17 cellular contexts compared by ENCODE assay signal in genomic region chr18:62328775-62329525, GRCh38. TPM values are rescaled to one million over a fixed set of nuclear protein-coding genes. Genes with fewer than 3 reads are reported as not detected.
DNase-seq lines count a peak whose midpoint lies in the region; ATAC-seq, FAIRE-seq and TF ChIP-seq lines count a peak whose summit lies in the region.
"Had no signal": no experiment of that assay in that cellular context is flagged by ENCODE, and none has a peak within 500 bp of the region (broad histone marks: within the 10 kb centered on the region; RNA-seq: fewer than 3 reads in every experiment).

No MANE protein-coding gene starts in this region.

- H2BK120ac ChIP-seq in H1 (replicated peaks; ENCODE audit: low read depth, low read length) = no peak overlapping the region

- no peak overlapping the region for H3K4ac ChIP-seq in H1 (replicated peaks; ENCODE audit: insufficient read length, low read depth, low read length)

- H3K36me3 Mint-ChIP-seq in activated naive CD8-positive, alpha-beta T cell treated with anti-CD3 and anti-CD28 coated beads, Interleukin-2, amount 10 ng/mL, durations not matched to agents 7 days and 5 days = peaks cover 5% of the 10 kb centered on the region
- peaks cover 2% of the 10 kb centered on the region for H3K36me3 Mint-ChIP-seq in activated naive CD8-positive, alpha-beta T cell treated with anti-CD3 and anti-CD28 coated beads for 36 hours

- H3K27me3 Mint-ChIP-seq in activated naive CD8-positive, alpha-beta T cell treated with anti-CD3 and anti-CD28 coated beads, Interleukin-2, amount 10 ng/mL, durations not matched to agents 7 days and 5 days = peaks cover 28% of the 10 kb centered on the region
- H3K27me3 Mint-ChIP-seq in activated naive CD8-positive, alpha-beta T cell treated with anti-CD3 and anti-CD28 coated beads for 36 hours = peaks cover 73% of the 10 kb centered on the region

- H3K79me2 ChIP-seq in H1 (ENCODE audit: control insufficient read depth in 1 of 2, insufficient read depth in 2 of 2, low read length in 2 of 2) = peaks cover 0 to 71% of the 10 kb centered on the region in 2 experiments; a peak in 2 of 4 replicates

- H4K8ac ChIP-seq in H1 (ENCODE audit: extremely low read depth, insufficient read depth, low read length) = no peak overlapping the region

- peaks cover 19% of the 10 kb centered on the region for H3K23me2 ChIP-seq in H1 (ENCODE audit: low read depth, low read length)

- intact Hi-C loops in stomach (cut with DNase I; ENCODE audit: low total_unique reads) = no loop called here
- intact Hi-C loops in esophagus muscularis mucosa (cut with DNase I) = no loop called here
- intact Hi-C loops in gastrocnemius medialis (cut with DNase I; ENCODE audit: low total_unique reads) = no loop called here

- H3K27ac ChIP-seq in H1 (ENCODE audit: low read depth, low read length) (no peak overlapping the region), stomach (peak overlapping the region in 3 of 5 donors; percentile 2 to 78 (median 71)), esophagus muscularis mucosa (replicated peaks in 1 of 4) (no peak overlapping the region), gastrocnemius medialis (no peak overlapping the region)
- H3K27ac ChIP-seq: BLaER1 treated with 17β-estradiol and CSF1 and Interleukin-3, amounts not matched to agents 10 nM and 100 nM; sigmoid colon had no signal

- no peak for TF ChIP-seq RAD21 in H1 (IDR thresholded peaks at IDR 0.05 in 1 of 2, conservative IDR thresholded peaks at IDR 0.05 in 1 of 2; ENCODE audit: low read depth in 2 of 2, low read length in 2 of 2)

- POLR2A ChIA-PET in activated naive CD8-positive, alpha-beta T cell treated with anti-CD3 and anti-CD28 coated beads, Interleukin-2, amount 10 ng/mL, durations not matched to agents 7 days and 5 days (lab: Charles Lee) = interaction anchor here (1.1 to 1.2 kb wide), 2 partner anchors 15 to 93 kb away, joined by 3 read pairs; no protein-coding TSS in a partner anchor
- POLR2A ChIA-PET in H1 (lab: Charles Lee; ENCODE audit: partially characterized antibody) = interaction anchor here (2.8 kb wide), 1 partner anchor 10 kb away, joined by 13 read pairs; no protein-coding TSS in a partner anchor

- H3K9me3 ChIP-seq in H1 (ENCODE audit: insufficient read depth in 2 of 2, low read depth in 1 of 2, low read length in 1 of 2) = no peaks in the 10 kb centered on the region
- H3K9me3 ChIP-seq in stomach = no peaks in the 10 kb centered on the region
- H3K9me3 ChIP-seq in esophagus muscularis mucosa = no peaks in the 10 kb centered on the region
- no peaks in the 10 kb centered on the region for H3K9me3 ChIP-seq in BE2C
- no peaks in the 10 kb centered on the region for H3K9me3 ChIP-seq in gastrocnemius medialis
- H3K9me3 ChIP-seq: sigmoid colon had no signal

- CTCF ChIA-PET in H1 (lab: Charles Lee; ENCODE audit: partially characterized antibody) = interaction anchor here (0.9 to 2.8 kb wide), 7 partner anchors 12 to 142 kb away, joined by 3 to 8 read pairs (median 3); partner anchors contain the start of genes PIGN and RELCH

- no peak for TF ChIP-seq POLR2A in H1 (IDR thresholded peaks at IDR 0.05; ENCODE audit: control extremely low read depth in 1 of 2, low read depth in 2 of 2, low read length in 2 of 2)
- TF ChIP-seq POLR2A in stomach (IDR thresholded peaks at IDR 0.05) = no peak
- TF ChIP-seq POLR2A in esophagus muscularis mucosa (IDR thresholded peaks at IDR 0.05; ENCODE audit: low read depth) = no peak
- no peak for TF ChIP-seq POLR2A in gastrocnemius medialis (IDR thresholded peaks at IDR 0.05)

- no peak overlapping the region for H2BK5ac ChIP-seq in H1 (ENCODE audit: low read depth, low read length)

- no peak overlapping the region for H3K14ac ChIP-seq in H1 (ENCODE audit: insufficient read length)

- TF ChIP-seq EP300 in H1 (IDR thresholded peaks at IDR 0.05; ENCODE audit: borderline replicate concordance in 1 of 2, low read depth in 2 of 2, low read length in 2 of 2) (no peak), stomach (IDR thresholded peaks at IDR 0.05) (no peak), esophagus muscularis mucosa (IDR thresholded peaks at IDR 0.05) (no peak)

- H3K4me1 Mint-ChIP-seq in activated naive CD8-positive, alpha-beta T cell treated with anti-CD3 and anti-CD28 coated beads, Interleukin-2, amount 10 ng/mL, durations not matched to agents 7 days and 5 days = peaks cover 49% of the 10 kb centered on the region
- peaks cover 39% of the 10 kb centered on the region for H3K4me1 Mint-ChIP-seq in activated naive CD8-positive, alpha-beta T cell treated with anti-CD3 and anti-CD28 coated beads for 36 hours

- no peak for FAIRE-seq in H1 (lab: Jason Lieb, UNC)
- FAIRE-seq: TTC549, urothelium cell line had no signal

- H2BK12ac ChIP-seq in H1 (ENCODE audit: low read depth, low read length) = no peak overlapping the region; the same call in 1 of the 2 replicates

- no peak overlapping the region for H3K23ac ChIP-seq in H1 (ENCODE audit: insufficient read length)

- ATAC-seq in activated naive CD8-positive, alpha-beta T cell treated with anti-CD3 and anti-CD28 coated beads, Interleukin-2, amount 10 ng/mL, durations not matched to agents 7 days and 5 days (ENCODE audit: low read depth) = no peak
- ATAC-seq in gastrocnemius medialis = no peak
- ATAC-seq: stimulated activated naive B cell treated with anti-CD40 and anti-IgM and Interleukin-4, amounts not matched to agents 10 μg/mL and 1 μg/mL and 100 μg/mL, for 72 hours had no signal

- H4K91ac ChIP-seq in H1 (replicated peaks; ENCODE audit: insufficient read length, low read length) = peak overlapping the region; percentile 12

- no peak overlapping the region for H3K56ac ChIP-seq in H1 (replicated peaks; ENCODE audit: insufficient read length, low read depth, low read length)

- H3K79me1 ChIP-seq in H1 (ENCODE audit: low read depth, low read length) = peaks cover 6% of the 10 kb centered on the region; the same call in 1 of the 2 replicates

- H2BK20ac ChIP-seq in H1 (ENCODE audit: low read length) = no peak overlapping the region

- peaks cover 0 to 1% of the 10 kb centered on the region in 2 experiments for H4K20me1 ChIP-seq in H1 (replicated peaks in 1 of 2; ENCODE audit: control insufficient read depth in 1 of 2, insufficient read depth in 2 of 2, low read length in 2 of 2)

- no peak overlapping the region for H2AFZ ChIP-seq in H1 (ENCODE audit: low read length)

- H3K4me3 ChIP-seq in H1 (ENCODE audit: extremely low read depth in 1 of 4, insufficient read depth in 2 of 4, low read depth in 3 of 4, low read length in 4 of 4) = no peak overlapping the region
- H3K4me3 ChIP-seq in stomach = no peak overlapping the region
- no peak overlapping the region for H3K4me3 ChIP-seq in esophagus muscularis mucosa
- no peak overlapping the region for H3K4me3 ChIP-seq in BE2C (ENCODE audit: low read depth, low read length)
- H3K4me3 ChIP-seq in gastrocnemius medialis = no peak overlapping the region
- H3K4me3 ChIP-seq: BLaER1 treated with 17β-estradiol and CSF1 and Interleukin-3, amounts not matched to agents 10 nM and 100 nM; sigmoid colon had no signal

- H3K27me3 ChIP-seq in H1 (replicated peaks in 1 of 4; ENCODE audit: control insufficient read depth in 3 of 4, extremely low read depth in 1 of 4, insufficient read depth in 3 of 4, low read length in 3 of 4) = peaks cover 3 to 25% (median 14%) of the 10 kb centered on the region in 4 experiments
- peaks cover 6 to 78% (median 31%) of the 10 kb centered on the region in 3 donors for H3K27me3 ChIP-seq in stomach
- peaks cover 0 to 88% (median 37%) of the 10 kb centered on the region in 4 donors for H3K27me3 ChIP-seq in esophagus muscularis mucosa
- H3K27me3 ChIP-seq in BE2C = peaks cover 21% of the 10 kb centered on the region
- H3K27me3 ChIP-seq in gastrocnemius medialis = peaks cover 65 to 73% (median 70%) of the 10 kb centered on the region in 3 donors

- peak overlapping the region; percentile 74 for H3K27ac Mint-ChIP-seq in activated naive CD8-positive, alpha-beta T cell treated with anti-CD3 and anti-CD28 coated beads, Interleukin-2, amount 10 ng/mL, durations not matched to agents 7 days and 5 days
- H3K27ac Mint-ChIP-seq in activated naive CD8-positive, alpha-beta T cell treated with anti-CD3 and anti-CD28 coated beads for 36 hours = no peak overlapping the region
- H3K27ac Mint-ChIP-seq: activated naive CD8-positive, alpha-beta T cell treated with anti-CD3 and anti-CD28 coated beads, Interleukin-2, amount 50 U/mL, for 24 hours; stimulated activated naive B cell treated with anti-CD40 and anti-IgM and Interleukin-4, amounts not matched to agents 10 μg/mL and 1 μg/mL and 100 μg/mL, for 72 hours had no signal

- WGBS in H1 (ENCODE audit: extremely low coverage in 1 of 2, insufficient coverage in 1 of 2, insufficient read length in 1 of 2, insufficient replicate concordance in 2 of 2, low coverage in 1 of 2, low lambda C conversion rate in 2 of 2, missing lambda C conversion rate in 1 of 2), 2 experiments = 81% methylated on average over 3 of the region's 3 CpGs; no CpG with 5 or more reads in 1 of the 2 experiments
- 59 to 78% (median 65%) methylated on average over 3 of the region's 3 CpGs for WGBS in stomach, 5 donors
- WGBS in esophagus muscularis mucosa = 100% methylated on average over 1 of the region's 3 CpGs

- in situ Hi-C loops in gastrocnemius medialis (cut with MboI; ENCODE audit: low sequenced_read_pairs in 4 of 4) = no loop called here

- H3K9me3 Mint-ChIP-seq in activated naive CD8-positive, alpha-beta T cell treated with anti-CD3 and anti-CD28 coated beads, Interleukin-2, amount 10 ng/mL, durations not matched to agents 7 days and 5 days = no peaks in the 10 kb centered on the region
- no peaks in the 10 kb centered on the region for H3K9me3 Mint-ChIP-seq in activated naive CD8-positive, alpha-beta T cell treated with anti-CD3 and anti-CD28 coated beads for 36 hours
- H3K9me3 Mint-ChIP-seq: activated naive CD8-positive, alpha-beta T cell treated with anti-CD3 and anti-CD28 coated beads, Interleukin-2, amount 50 U/mL, for 24 hours; neural crest cell; stimulated activated naive B cell treated with anti-CD40 and anti-IgM and Interleukin-4, amounts not matched to agents 10 μg/mL and 1 μg/mL and 100 μg/mL, for 72 hours had no signal

- H3K9ac ChIP-seq in H1 (replicated peaks in 1 of 4; ENCODE audit: extremely low read depth in 1 of 4, low read depth in 3 of 4, low read length in 3 of 4) = no peak overlapping the region
- H3K9ac ChIP-seq: BLaER1 treated with 17β-estradiol and CSF1 and Interleukin-3, amounts not matched to agents 10 nM and 100 nM had no signal

- no peak overlapping the region for H2AK5ac ChIP-seq in H1 (ENCODE audit: low read depth, low read length)

- peak overlapping the region; percentile 58 for H3K4me3 Mint-ChIP-seq in activated naive CD8-positive, alpha-beta T cell treated with anti-CD3 and anti-CD28 coated beads, Interleukin-2, amount 10 ng/mL, durations not matched to agents 7 days and 5 days
- no peak overlapping the region for H3K4me3 Mint-ChIP-seq in activated naive CD8-positive, alpha-beta T cell treated with anti-CD3 and anti-CD28 coated beads for 36 hours
- H3K4me3 Mint-ChIP-seq: activated naive CD8-positive, alpha-beta T cell treated with anti-CD3 and anti-CD28 coated beads, Interleukin-2, amount 50 U/mL, for 24 hours; neural crest cell; stimulated activated naive B cell treated with anti-CD40 and anti-IgM and Interleukin-4, amounts not matched to agents 10 μg/mL and 1 μg/mL and 100 μg/mL, for 72 hours had no signal

- no peak overlapping the region for H3K18ac ChIP-seq in H1 (ENCODE audit: extremely low read depth, low read length)

- peaks cover 15 to 22% (median 18%) of the 10 kb centered on the region in 4 experiments for H3K4me1 ChIP-seq in H1 (replicated peaks in 1 of 4; ENCODE audit: control insufficient read depth in 3 of 4, insufficient read depth in 4 of 4, low read length in 3 of 4)
- peaks cover 40 to 74% (median 57%) of the 10 kb centered on the region in 4 donors for H3K4me1 ChIP-seq in stomach
- peaks cover 22 to 29% (median 23%) of the 10 kb centered on the region in 4 donors for H3K4me1 ChIP-seq in esophagus muscularis mucosa
- no peaks in the 10 kb centered on the region for H3K4me1 ChIP-seq in BE2C
- H3K4me1 ChIP-seq in gastrocnemius medialis = peaks cover 15 to 24% of the 10 kb centered on the region in 2 donors

- no peak overlapping the region for H2BK15ac ChIP-seq in H1 (ENCODE audit: low read length)

- no peak for DNase-seq in activated naive CD8-positive, alpha-beta T cell treated with anti-CD3 and anti-CD28 coated beads, Interleukin-2, amount 10 ng/mL, durations not matched to agents 7 days and 5 days
- DNase-seq in activated naive CD8-positive, alpha-beta T cell treated with anti-CD3 and anti-CD28 coated beads for 36 hours = no peak
- DNase-seq in NCI-H69 (lab: John Stamatoyannopoulos, UW) (peak; percentile 84), H1 (ENCODE audit: low read depth in 1 of 2, low spot score in 2 of 2) (peak in 1 of 2 experiments; percentile 41), stomach (no peak), esophagus muscularis mucosa (ENCODE audit: extremely low spot score) (no peak), BE2C (no peak), gastrocnemius medialis (no peak)
- DNase-seq: activated CD8-positive, alpha-beta memory T cell treated with anti-CD3 and anti-CD28 coated beads, Interleukin-2, amount 50 U/mL, for 48 hours; SIG-M5; sigmoid colon; stimulated activated naive B cell treated with anti-CD40 and anti-IgM and Interleukin-4, amounts not matched to agents 10 μg/mL and 1 μg/mL and 100 μg/mL, for 72 hours had no signal

- H3K4me2 ChIP-seq in H1 (ENCODE audit: insufficient read depth in 1 of 2, low read depth in 2 of 2, low read length in 2 of 2) = no peak overlapping the region

- H3K36me3 ChIP-seq in H1 (ENCODE audit: control insufficient read depth in 2 of 4, insufficient read depth in 4 of 4, low read length in 3 of 4) = no peaks in the 10 kb centered on the region
- no peaks in the 10 kb centered on the region for H3K36me3 ChIP-seq in stomach
- no peaks in the 10 kb centered on the region for H3K36me3 ChIP-seq in esophagus muscularis mucosa
- no peaks in the 10 kb centered on the region for H3K36me3 ChIP-seq in BE2C
- H3K36me3 ChIP-seq in gastrocnemius medialis = no peaks in the 10 kb centered on the region
- H3K36me3 ChIP-seq: BLaER1 treated with 17β-estradiol and CSF1 and Interleukin-3, amounts not matched to agents 10 nM and 100 nM; sigmoid colon had no signal

- H4K5ac ChIP-seq in H1 (ENCODE audit: insufficient read length, low read depth, low read length) = no peak overlapping the region

- TF ChIP-seq CTCF in H1 (IDR thresholded peaks at IDR 0.05; ENCODE audit: control extremely low read depth in 1 of 3, insufficient read depth in 1 of 3, low read depth in 1 of 3, low read length in 3 of 3) (no peak), stomach (IDR thresholded peaks at IDR 0.05) (no peak), esophagus muscularis mucosa (IDR thresholded peaks at IDR 0.05) (no peak), BE2C (IDR thresholded peaks at IDR 0.05; ENCODE audit: low read depth, low read length) (no peak), gastrocnemius medialis (IDR thresholded peaks at IDR 0.05 in 4 of 5, conservative IDR thresholded peaks at IDR 0.05 in 1 of 5) (no peak)

RNA-seq across cellular contexts. Expression of gene TNFRSF11A, which starts 3.8 kb away (rescaled TPM):
- total RNA-seq in activated naive CD8-positive, alpha-beta T cell treated with anti-CD3 and anti-CD28 coated beads, Interleukin-2, amount 10 ng/mL, durations not matched to agents 7 days and 5 days = 1 to 10 TPM; 7.5 to 8.0 TPM
- 1 to 10 TPM; 2.4 to 2.7 TPM for total RNA-seq in activated naive CD8-positive, alpha-beta T cell treated with anti-CD3 and anti-CD28 coated beads for 36 hours
- 10.6 and 11.1 TPM in 2 replicates for total RNA-seq in H1 (2021; fragmentation: NEBNext Ultra II Directional; extraction: Animal tissue kit (Norgen Biotek cat#: 25700))
- polyA plus RNA-seq in H1 (2011; rRNA removed) (8.1 and 8.7 TPM in 2 replicates), stomach (1 to 10 TPM in 1 of 3 donors, under 1 TPM in 2; 0.50 to 1.2 (median 0.92) TPM)
- 7.4 TPM for polyA plus RNA-seq in H1 (2011; cell fraction: cytosol; rRNA removed)
- polyA plus RNA-seq in H1 (2011; cell fraction: nucleus; rRNA removed) = 16.5 TPM
- polyA plus RNA-seq in H1 (2012, experiment 1 of 2) = 6.6 to 12.8 TPM (median 10.3 TPM) in 4 replicates
- 3.3 TPM for polyA plus RNA-seq in H1 (2012, experiment 2 of 2)
- 5.3 TPM for polyA plus RNA-seq in H1 (2013, experiment 1 of 2)
- polyA plus RNA-seq in H1 (2013, experiment 2 of 2) = 5.4 TPM
- 10.9 and 14.6 TPM in 2 replicates for polyA minus RNA-seq in H1 (2011; rRNA and poly(A)+ RNA removed)
- polyA minus RNA-seq in H1 (2011; cell fraction: cytosol; rRNA and poly(A)+ RNA removed) = 6.7 TPM
- 20.2 TPM for polyA minus RNA-seq in H1 (2011; cell fraction: nucleus; rRNA and poly(A)+ RNA removed)
- total RNA-seq in stomach (10 to 100 TPM in 3 of 5 donors, 1 to 10 TPM in 1, under 1 TPM in 1; 0.45 to 50.3 (median 18.5) TPM), esophagus muscularis mucosa (1 to 10 TPM; 1.2 to 3.9 (median 2.0) TPM), gastrocnemius medialis (1 to 10 TPM in 3 of 4 donors, not detected in 1; 1.4 to 3.2 (median 1.8) TPM)
- not detected for polyA plus RNA-seq in BE2C (2012; ENCODE audit: insufficient read depth, insufficient read length, low read depth)

Comparison
In these comparisons a context has a peak if more than half of its experiments do, and no peak if none do; other contexts are left out.
1. H3K27ac ChIP-seq: peak in stomach (3 of 5); none in H1 (single experiment), esophagus muscularis mucosa (0 of 4) and gastrocnemius medialis (0 of 4).